11 cellular contexts compared by ENCODE assay signal in the genomic region with DNA sequence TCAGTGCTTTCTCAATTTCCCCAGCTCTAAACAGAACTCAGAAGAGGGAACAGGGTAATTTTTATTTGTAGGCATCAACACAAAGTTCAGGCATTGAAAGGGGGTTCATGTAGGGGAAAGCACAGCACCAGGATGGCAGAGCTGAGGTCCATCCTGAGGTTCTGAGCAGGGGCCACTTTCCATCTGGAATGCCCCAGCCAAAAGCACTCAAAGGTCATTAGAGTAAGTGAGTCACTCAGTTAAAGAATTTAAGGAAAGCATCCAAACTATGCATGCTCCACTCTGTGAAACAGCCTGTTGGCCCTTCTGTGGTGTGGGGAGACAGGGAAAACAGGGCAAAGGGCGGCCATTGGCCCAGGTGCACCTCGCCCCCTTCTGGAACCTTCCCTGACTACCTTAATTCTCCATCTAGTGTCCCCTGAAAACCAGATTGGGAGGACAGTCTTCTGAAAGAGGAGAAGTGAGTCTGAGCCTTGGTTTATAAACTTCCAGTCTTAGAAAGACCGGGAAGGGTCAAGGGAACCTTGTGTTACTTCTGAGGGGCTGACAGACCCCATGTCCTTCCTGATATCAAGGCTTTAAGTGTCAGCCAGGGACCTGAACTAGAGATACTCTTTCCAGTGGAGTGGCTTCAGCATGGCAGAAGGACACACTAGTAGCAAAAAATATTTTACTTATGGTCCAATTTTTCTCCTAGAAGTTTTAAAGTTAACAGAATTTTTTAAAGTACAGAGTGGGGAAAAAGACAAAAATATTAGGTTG.
DNase-seq lines count a peak whose midpoint lies in the region; ATAC-seq and TF ChIP-seq lines count a peak whose summit lies in the region.
"Had no signal": no experiment of that assay in that cellular context is flagged by ENCODE, and none has a peak within 500 bp of the region (broad histone marks: within the 10 kb centered on the region; RNA-seq: fewer than 3 reads in every experiment).

No MANE protein-coding gene starts in this region.

- DNase-seq in 8988T (peak; percentile 44), HT1080 (ENCODE audit: low read depth) (peak; percentile 93), chondrocyte (ENCODE audit: low spot score) (no peak), left lobe of liver (ENCODE audit: low spot score) (peak; percentile 81), Ammon's horn (ENCODE audit: low spot score) (no peak)
- no peak for DNase-seq in effector memory CD4-positive, alpha-beta T cell
- DNase-seq: amygdala, midbrain had no signal

- no peaks in the 10 kb centered on the region for H3K27me3 ChIP-seq in effector memory CD4-positive, alpha-beta T cell (replicated peaks; ENCODE audit: control insufficient read depth, insufficient read depth, low read length, poor library complexity, severe bottlenecking)

- H3K4me1 Mint-ChIP-seq in chondrocyte (ENCODE audit: low read depth): peaks cover 56% of the 10 kb centered on the region

- no peaks in the 10 kb centered on the region for H3K9me3 ChIP-seq in effector memory CD4-positive, alpha-beta T cell (ENCODE audit: control insufficient read depth, low read length)

- no peaks in the 10 kb centered on the region for H3K36me3 ChIP-seq in effector memory CD4-positive, alpha-beta T cell (ENCODE audit: control insufficient read depth, insufficient read depth, low read length)

- peak; percentile 64 for ATAC-seq in left lobe of liver
- ATAC-seq in GM21367 (IDR thresholded peaks at IDR 0.05; ENCODE audit: unreplicated experiment): no peak
- no peak for ATAC-seq in GM18873 (IDR thresholded peaks at IDR 0.05; ENCODE audit: low FRiP score, unreplicated experiment)

- no peaks in the 10 kb centered on the region for H3K9me3 Mint-ChIP-seq in chondrocyte (ENCODE audit: low read depth)

- no peak for TF ChIP-seq CTCF in chondrocyte (IDR thresholded peaks at IDR 0.05)

- no peak overlapping the region for H3K27ac ChIP-seq in effector memory CD4-positive, alpha-beta T cell (ENCODE audit: insufficient read depth, low read length, poor library complexity, severe bottlenecking)
- H3K27ac ChIP-seq: C4-2B had no signal

- peaks cover 2% of the 10 kb centered on the region for H3K36me3 Mint-ChIP-seq in chondrocyte (ENCODE audit: low read depth)

- no peaks in the 10 kb centered on the region for H3K27me3 Mint-ChIP-seq in chondrocyte (ENCODE audit: low read depth)

- H3K4me1 ChIP-seq in effector memory CD4-positive, alpha-beta T cell (ENCODE audit: control insufficient read depth, insufficient read depth, low read length, poor library complexity, severe bottlenecking): no peaks in the 10 kb centered on the region

- H3K4me3 Mint-ChIP-seq in chondrocyte (ENCODE audit: unreplicated experiment): no peak overlapping the region

- peak overlapping the region; percentile 91 for H3K27ac Mint-ChIP-seq in chondrocyte (ENCODE audit: unreplicated experiment)

- H3K4me3 ChIP-seq in effector memory CD4-positive, alpha-beta T cell (ENCODE audit: insufficient read depth, low read depth, low read length, poor library complexity, severe bottlenecking): no peak overlapping the region

Comparison
In these comparisons a context has a peak if more than half of its experiments do, and no peak if none do; other contexts are left out.
1. DNase-seq: peak in 8988T (single experiment), HT1080 (single experiment) and left lobe of liver (single experiment); none in chondrocyte (single experiment), Ammon's horn (single experiment) and effector memory CD4-positive, alpha-beta T cell (0 of 3).